In the genomic region with DNA sequence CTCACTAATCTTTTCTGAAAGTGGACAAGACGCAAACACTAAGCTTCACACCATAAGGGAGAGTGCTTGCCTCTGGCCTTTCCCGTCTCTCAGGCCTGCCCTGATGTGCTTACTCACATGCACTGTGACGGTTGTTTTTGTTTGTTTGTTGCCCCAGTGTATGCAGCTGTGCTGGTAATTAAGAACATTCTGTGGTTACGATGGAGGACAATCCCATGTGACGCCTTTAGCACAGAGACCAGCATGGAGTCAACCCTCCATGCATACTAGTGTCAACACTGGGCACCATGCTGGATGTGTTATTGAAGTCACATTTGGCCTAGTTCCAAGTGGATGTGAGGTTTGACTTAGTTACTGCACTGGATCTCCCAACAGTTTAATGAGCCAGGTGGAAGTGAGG, we compare ENCODE assay signal across 25 cellular contexts. TPM values are rescaled to one million over a fixed set of nuclear protein-coding genes. Genes with fewer than 3 reads are reported as not detected.
DNase-seq lines count a peak whose midpoint lies in the region; TF ChIP-seq lines count a peak whose summit lies in the region.
"Had no signal": no experiment of that assay in that cellular context is flagged by ENCODE, and none has a peak within 500 bp of the region (broad histone marks: within the 10 kb centered on the region; RNA-seq: fewer than 3 reads in every experiment).

No MANE protein-coding gene starts in this region.

- DNase-seq in COR-L47 (lab: John Stamatoyannopoulos, UW) (peak; percentile 91), NCI-H1092 treated with DMSO at 0.1 percent for 48 hours (lab: John Stamatoyannopoulos, UW) (peak; percentile 86), NCI-H345 treated with DMSO at 0.1 percent for 48 hours (lab: John Stamatoyannopoulos, UW; ENCODE audit: unreplicated experiment) (peak; percentile 77), GM13976 (ENCODE audit: low spot score) (no peak), caudate nucleus (lab: John Stamatoyannopoulos, UW) (no peak), SW 1271 (lab: John Stamatoyannopoulos, UW) (no peak), mucosa of gallbladder (ENCODE audit: low spot score) (no peak)
- DNase-seq: activated CD4-positive, alpha-beta memory T cell treated with anti-CD3 and anti-CD28 coated beads for 36 hours; activated CD8-positive, alpha-beta memory T cell treated with anti-CD3 and anti-CD28 coated beads, Interleukin-2, amount 50 U/mL, for 48 hours; anterior cingulate cortex; CD4-positive, alpha-beta memory T cell; cortex of kidney; DMS 273 treated with DMSO at 0.1 percent for 48 hours; endodermal cell; gastrocnemius medialis; GDM1; H7; NCI-H2171 treated with DMSO at 0.1 percent for 48 hours; SJCRH30; stimulated activated CD8-positive, alpha-beta memory T cell treated with anti-CD3 and anti-CD28 coated beads, Interleukin-4, amount 100 ng/mL, for 48 hours; stimulated activated naive CD8-positive, alpha-beta T cell treated with anti-CD3 and anti-CD28 coated beads, Interleukin-15, amount 100 ng/mL, for 72 hours; thyroid gland had no signal

- in situ Hi-C loops in GM13976 (cut with MboI; ENCODE audit: low sequenced_read_pairs, unreplicated experiment), result no loop called here

- TF ChIP-seq CTCF in VCaP (conservative IDR thresholded peaks at IDR 0.05), result no peak
- TF ChIP-seq CTCF in GM13976 (IDR thresholded peaks at IDR 0.05; ENCODE audit: borderline replicate concordance, control extremely low read depth, extremely low read depth, insufficient read depth, missing control alignments), result no peak

- H3K27ac ChIP-seq in VCaP (peak overlapping the region; percentile 97; the same call in 1 of the 2 replicates), caudate nucleus (ENCODE audit: low read depth, low read length) (no peak overlapping the region)
- H3K27ac ChIP-seq: cardiac muscle cell, gastrocnemius medialis, SJCRH30, skin epidermis, thyroid gland had no signal

RNA-seq across cellular contexts. Expression of a gene that starts 27.8 kb away (rescaled TPM):
- 25.8 TPM for total RNA-seq in mucosa of gallbladder

Comparison
In these comparisons a context has a peak if more than half of its experiments do, and no peak if none do; other contexts are left out.
1. DNase-seq: peak in COR-L47 (single experiment), NCI-H1092 treated with DMSO at 0.1 percent for 48 hours (single experiment) and NCI-H345 treated with DMSO at 0.1 percent for 48 hours (single experiment); none in GM13976 (single experiment), caudate nucleus (0 of 61), SW 1271 (0 of 2) and mucosa of gallbladder (single experiment).